19 cellular contexts compared by ENCODE assay signal in genomic region chr14:56810341-56810740, GRCh38. TPM values are rescaled to one million over a fixed set of nuclear protein-coding genes. Genes with fewer than 3 reads are reported as not detected.
DNase-seq lines count a peak whose midpoint lies in the region; ATAC-seq, FAIRE-seq and TF ChIP-seq lines count a peak whose summit lies in the region.
"Had no signal": no experiment of that assay in that cellular context is flagged by ENCODE, and none has a peak within 500 bp of the region (broad histone marks: within the 10 kb centered on the region; RNA-seq: fewer than 3 reads in every experiment).

OTX2 (minus strand) TSS chr14:56810479; CDS start chr14:56805456, 5,023 bp downstream.

- CTCF ChIA-PET in CD8-positive, alpha-beta T cell (lab: Charles Lee): no interaction called here
- CTCF ChIA-PET in HEK293T (lab: Yijun Ruan, JAX): no interaction called here

- peaks cover 72% of the 10 kb centered on the region for H3K27me3 Mint-ChIP-seq in CD8-positive, alpha-beta T cell (ENCODE audit: low read depth)
- H3K27me3 Mint-ChIP-seq in brain: peaks cover 96% of the 10 kb centered on the region
- peaks cover 60 to 90% (median 75%) of the 10 kb centered on the region in 5 donors for H3K27me3 Mint-ChIP-seq in naive thymus-derived CD8-positive, alpha-beta T cell

- TF ChIP-seq CTCF in CD8-positive, alpha-beta T cell (IDR thresholded peaks at IDR 0.05): no peak
- TF ChIP-seq CTCF in brain (conservative IDR thresholded peaks at IDR 0.05) (no peak), pancreas (IDR thresholded peaks at IDR 0.05) (no peak), GM13977 (IDR thresholded peaks at IDR 0.05; ENCODE audit: extremely low read depth, insufficient read depth, missing control alignments) (no peak)

- no peaks in the 10 kb centered on the region for H3K9me3 ChIP-seq in CD8-positive, alpha-beta T cell (ENCODE audit: low read length)
- no peaks in the 10 kb centered on the region for H3K9me3 ChIP-seq in pancreas

- no peaks in the 10 kb centered on the region for H3K36me3 ChIP-seq in CD8-positive, alpha-beta T cell (ENCODE audit: insufficient read depth, low read length)
- no peaks in the 10 kb centered on the region for H3K36me3 ChIP-seq in pancreas

- no peak for FAIRE-seq in pancreas (lab: Jason Lieb, UNC)

- H3K27ac Mint-ChIP-seq in CD8-positive, alpha-beta T cell: no peak within 1 kb of the TSS
- H3K27ac Mint-ChIP-seq in brain: peak within 1 kb of the TSS; percentile 10 to 98 (median 80)
- H3K27ac Mint-ChIP-seq in naive thymus-derived CD8-positive, alpha-beta T cell: peak within 1 kb of the TSS in 2 of 10 donors; percentile 36 to 48
- H3K27ac Mint-ChIP-seq: dendritic cell treated with granulocyte-macrophage colony-stimulating factor and Interleukin-4, amounts not matched to agents 40 ng/mL and 50 ng/mL, for 4 days; stimulated activated effector memory CD8-positive, alpha-beta T cell treated with anti-CD3 and anti-CD28 coated beads, Interleukin-12 subunit alpha, Interleukin-12 subunit beta, amount 100 ng/mL, for 72 hours had no signal

- H3K4me1 ChIP-seq in CD8-positive, alpha-beta T cell (ENCODE audit: insufficient read depth, low read length): peaks cover 10% of the 10 kb centered on the region
- H3K4me1 ChIP-seq in pancreas: no peaks in the 10 kb centered on the region

- H3K27ac ChIP-seq in CD8-positive, alpha-beta T cell (ENCODE audit: low read depth, low read length): no peak within 1 kb of the TSS
- H3K27ac ChIP-seq in pancreas: no peak within 1 kb of the TSS
- H3K27ac ChIP-seq: C4-2B, HL-60, VCaP had no signal

- peaks cover 2% of the 10 kb centered on the region for H3K9me3 Mint-ChIP-seq in CD8-positive, alpha-beta T cell
- H3K9me3 Mint-ChIP-seq in brain: peaks cover 0 to 10% (median under 1%) of the 10 kb centered on the region in 5 experiments
- H3K9me3 Mint-ChIP-seq in naive thymus-derived CD8-positive, alpha-beta T cell: peaks cover 0 to 37% (median 17%) of the 10 kb centered on the region in 9 donors
- H3K9me3 Mint-ChIP-seq: dendritic cell treated with granulocyte-macrophage colony-stimulating factor and Interleukin-4, amounts not matched to agents 40 ng/mL and 50 ng/mL, for 4 days; stimulated activated effector memory CD8-positive, alpha-beta T cell treated with anti-CD3 and anti-CD28 coated beads, Interleukin-12 subunit alpha, Interleukin-12 subunit beta, amount 100 ng/mL, for 72 hours had no signal

- POLR2A ChIA-PET in CD8-positive, alpha-beta T cell (lab: Charles Lee): no interaction called here
- POLR2A ChIA-PET in HEK293T (lab: Yijun Ruan, JAX): no interaction called here
- POLR2A ChIA-PET in naive thymus-derived CD8-positive, alpha-beta T cell (lab: Charles Lee): no interaction called here

- in situ Hi-C loops in GM13977 (cut with MboI; ENCODE audit: low pct_unique_long_range_greater_than_20kb, low sequenced_read_pairs, unreplicated experiment): no loop called here

- WGBS in pancreas, 2 donors: 24 to 26% methylated on average over 12 of the region's 12 CpGs

- peaks cover 18% of the 10 kb centered on the region for H3K27me3 ChIP-seq in CD8-positive, alpha-beta T cell (ENCODE audit: insufficient read depth, low read length)
- H3K27me3 ChIP-seq in pancreas: peaks cover 13 to 87% (median 44%) of the 10 kb centered on the region in 4 donors

- peaks cover 35% of the 10 kb centered on the region for H3K4me1 Mint-ChIP-seq in CD8-positive, alpha-beta T cell (ENCODE audit: low read depth)
- peaks cover 51% of the 10 kb centered on the region for H3K4me1 Mint-ChIP-seq in brain
- peaks cover 12 to 48% (median 30%) of the 10 kb centered on the region in 4 donors for H3K4me1 Mint-ChIP-seq in naive thymus-derived CD8-positive, alpha-beta T cell

- intact Hi-C loops in CD8-positive, alpha-beta T cell (cut with DNase I, micrococcal nuclease): no loop called here
- intact Hi-C loops in pancreas (cut with DNase I): no loop called here

- H3K4me3 ChIP-seq in CD8-positive, alpha-beta T cell (ENCODE audit: low read depth, low read length): no peak within 1 kb of the TSS
- H3K4me3 ChIP-seq in pancreas: no peak within 1 kb of the TSS

- no peaks in the 10 kb centered on the region for H3K36me3 Mint-ChIP-seq in CD8-positive, alpha-beta T cell
- peaks cover 11% of the 10 kb centered on the region for H3K36me3 Mint-ChIP-seq in brain
- peaks cover 3 to 30% (median 8%) of the 10 kb centered on the region in 3 donors for H3K36me3 Mint-ChIP-seq in naive thymus-derived CD8-positive, alpha-beta T cell

- peak within 1 kb of the TSS; percentile 18 for H3K4me3 Mint-ChIP-seq in CD8-positive, alpha-beta T cell
- peak within 1 kb of the TSS; percentile 77 to 90 (median 88) for H3K4me3 Mint-ChIP-seq in brain
- peak within 1 kb of the TSS in 7 of 10 donors; percentile 22 to 66 (median 47) for H3K4me3 Mint-ChIP-seq in naive thymus-derived CD8-positive, alpha-beta T cell
- H3K4me3 Mint-ChIP-seq: dendritic cell treated with granulocyte-macrophage colony-stimulating factor and Interleukin-4, amounts not matched to agents 40 ng/mL and 50 ng/mL, for 4 days; stimulated activated effector memory CD8-positive, alpha-beta T cell treated with anti-CD3 and anti-CD28 coated beads, Interleukin-12 subunit alpha, Interleukin-12 subunit beta, amount 100 ng/mL, for 72 hours had no signal

- no peak for DNase-seq in CD8-positive, alpha-beta T cell
- DNase-seq in HEK293T (ENCODE audit: extremely low spot score) (no peak), pancreas (no peak), GM13977 (ENCODE audit: low spot score) (no peak)
- no peak for DNase-seq in naive thymus-derived CD8-positive, alpha-beta T cell
- DNase-seq: activated gamma-delta T cell treated with Interleukin-2 at 50 U/mL for 16 hours, foreskin fibroblast, left ventricle myocardium superior, MV-4-11, NCI-H226 had no signal

- ATAC-seq in CD8-positive, alpha-beta T cell: no peak
- ATAC-seq in naive thymus-derived CD8-positive, alpha-beta T cell: no peak
- ATAC-seq in GM18519 (IDR thresholded peaks at IDR 0.05; ENCODE audit: low FRiP score, unreplicated experiment) (no peak), pancreas (no peak), HG03342 (IDR thresholded peaks at IDR 0.05; ENCODE audit: unreplicated experiment) (no peak)
- ATAC-seq: left ventricle myocardium superior; stimulated activated effector memory CD8-positive, alpha-beta T cell treated with anti-CD3 and anti-CD28 coated beads, Interleukin-12 subunit alpha, Interleukin-12 subunit beta, amount 100 ng/mL, for 72 hours had no signal

TF ChIP-seq in HEK293T, 16 proteins besides CTCF, POLR2A, EP300 and RAD21:
- no peak for TF ChIP-seq ARNT (IDR thresholded peaks at IDR 0.05)
- peak; percentile 48; the same call in 1 of the 2 replicates for TF ChIP-seq PKNOX1 (IDR thresholded peaks at IDR 0.05)
- TF ChIP-seq ELF4 (IDR thresholded peaks at IDR 0.05): no peak

RNA-seq across cellular contexts. Expression of gene OTX2, which starts in this region (rescaled TPM):
- total RNA-seq in CD8-positive, alpha-beta T cell: not detected
- polyA plus RNA-seq in brain (ENCODE audit: insufficient read depth, low read depth, low replicate concordance): not detected
- not detected for total RNA-seq in naive thymus-derived CD8-positive, alpha-beta T cell
- not detected for polyA plus RNA-seq in naive thymus-derived CD8-positive, alpha-beta T cell
- total RNA-seq in pancreas: not detected
- polyA plus RNA-seq in pancreas: not detected
- total RNA-seq: left ventricle myocardium superior, osteoblast had no signal

Comparison
In these comparisons a context has a peak if more than half of its experiments do, and no peak if none do; other contexts are left out.
1. H3K4me3 Mint-ChIP-seq: peak in every context shown above with its lines; median percentile 88 in brain; 47 in naive thymus-derived CD8-positive, alpha-beta T cell; 18 in CD8-positive, alpha-beta T cell.